Comparison of ENCODE assay signal across 9 cellular contexts in the genomic region with DNA sequence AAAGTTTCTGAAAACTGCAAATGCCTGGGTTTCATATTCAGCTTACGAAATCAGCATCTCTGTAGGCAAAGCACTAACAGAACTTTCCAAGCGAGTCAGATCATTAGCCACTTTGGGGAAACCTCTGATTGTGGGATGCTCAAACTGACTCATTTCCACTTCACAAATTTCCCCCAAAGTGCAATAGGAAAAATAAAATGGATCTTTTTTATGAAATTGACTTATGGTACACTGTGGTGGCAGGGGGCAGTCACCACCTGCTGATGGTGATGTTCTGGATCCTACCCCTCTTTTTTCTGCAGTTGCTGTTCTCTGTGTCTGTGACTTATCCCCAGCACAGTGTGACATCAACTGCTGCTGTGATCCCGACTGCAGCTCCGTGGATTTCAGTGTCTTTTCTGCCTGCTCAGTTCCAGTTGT. TPM values are rescaled to one million over a fixed set of nuclear protein-coding genes. Genes with fewer than 3 reads are reported as not detected.
A peak's percentile ranks its signal among the peaks of the same experiment; 100 is the strongest.
DNase-seq lines count a peak whose midpoint lies in the region; ATAC-seq and TF ChIP-seq lines count a peak whose summit lies in the region.
"Had no signal": no experiment of that assay in that cellular context is flagged by ENCODE, and none has a peak within 500 bp of the region (broad histone marks: within the 10 kb centered on the region; RNA-seq: fewer than 3 reads in every experiment).

No MANE protein-coding gene starts in this region.

- no peaks in the 10 kb centered on the region for H3K9me3 Mint-ChIP-seq in activated CD4-positive, alpha-beta memory T cell treated with anti-CD3 and anti-CD28 coated beads for 36 hours
- H3K9me3 Mint-ChIP-seq in osteocyte (ENCODE audit: unreplicated experiment): no peaks in the 10 kb centered on the region

- no peak for DNase-seq in activated CD4-positive, CD25-positive, alpha-beta regulatory T cell treated with anti-CD3 and anti-CD28 coated beads, Interleukin-2, amount 50 U/mL, for 72 hours
- peak; percentile 69 for DNase-seq in activated CD4-positive, alpha-beta memory T cell treated with anti-CD3 and anti-CD28 coated beads for 36 hours
- DNase-seq in stimulated activated CD8-positive, alpha-beta memory T cell treated with anti-CD3 and anti-CD28 coated beads, Interleukin-4, amount 100 ng/mL, for 48 hours: peak; percentile 46
- DNase-seq in osteocyte (ENCODE audit: extremely low spot score, unreplicated experiment) (no peak), amygdala (lab: John Stamatoyannopoulos, UW) (no peak), DMS114 treated with DMSO at 0.1 percent for 48 hours (lab: John Stamatoyannopoulos, UW; ENCODE audit: unreplicated experiment) (no peak)
- DNase-seq: GOT3 had no signal

- CTCF ChIA-PET in activated CD4-positive, alpha-beta memory T cell treated with anti-CD3 and anti-CD28 coated beads for 36 hours (lab: Charles Lee): interaction anchor here (0.6 to 2.3 kb wide), 14 partner anchors 16 to 269 kb away, joined by 3 to 11 read pairs (median 4); partner anchors contain the start of gene ARPC3

- intact Hi-C loops in activated CD4-positive, alpha-beta memory T cell treated with anti-CD3 and anti-CD28 coated beads for 36 hours (cut with micrococcal nuclease): loop anchor here (1.0 to 5.0 kb wide), 6 partner anchors 41 to 268 kb away; no protein-coding TSS in a partner anchor

- H3K27ac Mint-ChIP-seq in activated CD4-positive, alpha-beta memory T cell treated with anti-CD3 and anti-CD28 coated beads for 36 hours: peak overlapping the region; percentile 71
- H3K27ac Mint-ChIP-seq in osteocyte (ENCODE audit: unreplicated experiment): no peak overlapping the region

- H3K4me3 Mint-ChIP-seq in activated CD4-positive, alpha-beta memory T cell treated with anti-CD3 and anti-CD28 coated beads for 36 hours: no peak overlapping the region
- no peak overlapping the region for H3K4me3 Mint-ChIP-seq in osteocyte (ENCODE audit: unreplicated experiment)

- peaks cover 15% of the 10 kb centered on the region for H3K4me1 Mint-ChIP-seq in activated CD4-positive, alpha-beta memory T cell treated with anti-CD3 and anti-CD28 coated beads for 36 hours (ENCODE audit: low read depth)
- H3K4me1 Mint-ChIP-seq in osteocyte (ENCODE audit: unreplicated experiment): peaks cover 5% of the 10 kb centered on the region

- POLR2A ChIA-PET in activated CD4-positive, alpha-beta memory T cell treated with anti-CD3 and anti-CD28 coated beads for 36 hours (lab: Charles Lee): interaction anchor here (0.5 to 2.0 kb wide), 3 partner anchors 98 to 556 kb away, joined by 3 to 9 read pairs (median 4); no protein-coding TSS in a partner anchor

- no peaks in the 10 kb centered on the region for H3K36me3 Mint-ChIP-seq in activated CD4-positive, alpha-beta memory T cell treated with anti-CD3 and anti-CD28 coated beads for 36 hours
- no peaks in the 10 kb centered on the region for H3K36me3 Mint-ChIP-seq in osteocyte (ENCODE audit: unreplicated experiment)

- TF ChIP-seq CTCF in osteocyte (IDR thresholded peaks at IDR 0.05): no peak

- H3K27me3 Mint-ChIP-seq in activated CD4-positive, alpha-beta memory T cell treated with anti-CD3 and anti-CD28 coated beads for 36 hours: no peaks in the 10 kb centered on the region
- H3K27me3 Mint-ChIP-seq in osteocyte (ENCODE audit: unreplicated experiment): no peaks in the 10 kb centered on the region

- ATAC-seq in activated CD4-positive, CD25-positive, alpha-beta regulatory T cell treated with anti-CD3 and anti-CD28 coated beads, Interleukin-2, amount 50 U/mL, for 24 hours: peak; percentile 79 to 80
- ATAC-seq in HG02970 (IDR thresholded peaks at IDR 0.05; ENCODE audit: low FRiP score, unreplicated experiment): peak; percentile 48

RNA-seq across cellular contexts. Expression of gene TCTN1, which starts 5.6 kb away (rescaled TPM):
- 1 to 10 TPM; 6.4 to 7.6 TPM for total RNA-seq in activated CD4-positive, alpha-beta memory T cell treated with anti-CD3 and anti-CD28 coated beads for 36 hours
- 49.5 and 51.4 TPM in 2 replicates for total RNA-seq in osteocyte

RNA-seq across cellular contexts. Expression of gene PPTC7, which starts 36.4 kb away (rescaled TPM):
- total RNA-seq in activated CD4-positive, alpha-beta memory T cell treated with anti-CD3 and anti-CD28 coated beads for 36 hours: 10 to 100 TPM; 36.9 to 37.0 TPM
- total RNA-seq in osteocyte: 13.3 and 14.4 TPM in 2 replicates

Comparison
In these comparisons a context has a peak if more than half of its experiments do, and no peak if none do; other contexts are left out.
1. DNase-seq: peak in activated CD4-positive, alpha-beta memory T cell treated with anti-CD3 and anti-CD28 coated beads for 36 hours (single experiment) and stimulated activated CD8-positive, alpha-beta memory T cell treated with anti-CD3 and anti-CD28 coated beads, Interleukin-4, amount 100 ng/mL, for 48 hours (single experiment); none in activated CD4-positive, CD25-positive, alpha-beta regulatory T cell treated with anti-CD3 and anti-CD28 coated beads, Interleukin-2, amount 50 U/mL, for 72 hours (single experiment), osteocyte (single experiment), amygdala (0 of 56) and DMS114 treated with DMSO at 0.1 percent for 48 hours (single experiment).